Comparison of ENCODE assay signal across 8 cellular contexts in the genomic region with DNA sequence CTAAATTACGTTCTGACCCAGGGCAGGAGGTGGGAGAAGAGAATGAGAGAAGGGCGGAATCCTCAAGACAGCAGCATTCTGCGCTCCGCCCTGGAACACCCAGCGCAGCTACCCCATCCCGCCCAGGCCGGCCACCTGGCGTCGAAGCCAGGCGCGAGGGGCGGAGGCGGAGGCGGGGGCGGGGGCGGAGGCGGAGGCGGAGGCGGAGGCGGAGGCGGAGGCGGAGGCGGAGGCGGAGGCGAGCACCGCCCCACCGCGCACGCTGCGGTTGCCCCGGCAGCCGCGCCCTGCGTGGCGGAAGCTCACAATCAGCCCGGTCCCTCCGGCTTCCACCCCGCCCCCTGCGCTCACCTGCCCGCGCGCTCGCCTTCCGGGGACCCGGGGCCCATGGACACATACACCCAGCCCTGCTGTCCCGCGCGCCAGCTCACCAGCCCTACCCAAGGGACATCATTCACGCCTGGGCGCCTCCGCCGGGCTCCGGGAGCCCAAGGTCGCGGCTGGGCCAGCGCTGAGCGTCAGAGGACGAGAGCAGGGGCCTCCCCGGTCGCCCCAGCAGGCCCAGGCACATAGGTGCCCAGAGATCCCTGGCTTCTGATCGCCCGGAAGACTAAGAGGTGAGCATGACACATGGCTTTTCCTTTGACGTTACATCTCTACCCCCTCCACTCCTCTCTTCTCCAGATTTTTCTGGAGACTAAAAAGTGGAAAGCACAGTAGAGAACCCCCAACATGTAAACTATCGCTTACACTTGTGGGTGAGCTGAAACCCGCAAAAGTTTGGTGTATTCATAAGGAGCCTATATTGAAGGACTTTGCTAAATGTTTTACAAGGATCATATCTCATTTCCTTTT. TPM values are rescaled to one million over a fixed set of nuclear protein-coding genes. Genes with fewer than 3 reads are reported as not detected.
A peak's percentile ranks its signal among the peaks of the same experiment; 100 is the strongest.
DNase-seq lines count a peak whose midpoint lies in the region; ATAC-seq and TF ChIP-seq lines count a peak whose summit lies in the region.

A gene (plus strand): TSS at position 271 of the 855 bp plus-strand sequence. CDS start 3,315 bp downstream, outside the sequence.

- H3K27ac ChIP-seq in left ventricle myocardium inferior (replicated peaks) = peak within 1 kb of the TSS; percentile 36
- H3K27ac ChIP-seq in urinary bladder (ENCODE audit: low read depth) = peak within 1 kb of the TSS; percentile 30

- no peaks in the 10 kb centered on the region for H3K36me3 ChIP-seq in left ventricle myocardium inferior
- H3K36me3 ChIP-seq in urinary bladder (ENCODE audit: insufficient read depth) = no peaks in the 10 kb centered on the region

- peak; percentile 99 for ATAC-seq in SK-N-SH treated with all-trans-retinoic acid at 6 μM for 48 hours
- peak; percentile 78 for ATAC-seq in activated naive CD8-positive, alpha-beta T cell treated with anti-CD3 and anti-CD28 coated beads, Interleukin-2, amount 50 U/mL, for 24 hours

- intact Hi-C loops in left ventricle myocardium inferior (cut with micrococcal nuclease) = no loop called here

- peak within 1 kb of the TSS; percentile 26 for H3K4me3 Mint-ChIP-seq in activated naive CD8-positive, alpha-beta T cell treated with anti-CD3 and anti-CD28 coated beads, Interleukin-2, amount 50 U/mL, for 24 hours
- peak within 1 kb of the TSS; percentile 73 for H3K4me3 Mint-ChIP-seq in progenitor cell of endocrine pancreas (ENCODE audit: low read depth)

- POLR2A ChIA-PET in HEK293T (lab: Yijun Ruan, JAX) = interaction anchor here (0.7 to 0.8 kb wide), 2 partner anchors 13 to 55 kb away, joined by 3 to 5 read pairs; no protein-coding TSS in a partner anchor

- peak within 1 kb of the TSS; percentile 72 for H3K4me3 ChIP-seq in left ventricle myocardium inferior
- peak within 1 kb of the TSS; percentile 50 for H3K4me3 ChIP-seq in urinary bladder (ENCODE audit: low read depth, low read length)

- no peaks in the 10 kb centered on the region for H3K9me3 Mint-ChIP-seq in activated naive CD8-positive, alpha-beta T cell treated with anti-CD3 and anti-CD28 coated beads, Interleukin-2, amount 50 U/mL, for 24 hours
- no peaks in the 10 kb centered on the region for H3K9me3 Mint-ChIP-seq in progenitor cell of endocrine pancreas (ENCODE audit: low read depth)

- 3% methylated on average over 65 of the region's 65 CpGs for WGBS in urinary bladder

- TF ChIP-seq CTCF in left ventricle myocardium inferior (IDR thresholded peaks at IDR 0.05; ENCODE audit: borderline replicate concordance) = peak; percentile 34
- TF ChIP-seq CTCF in progenitor cell of endocrine pancreas (IDR thresholded peaks at IDR 0.05; ENCODE audit: unreplicated experiment) = no peak

- CTCF ChIA-PET in HEK293T (lab: Yijun Ruan, JAX) = interaction anchor here (0.9 kb wide), 1 partner anchor 10 kb away, joined by 3 read pairs; no protein-coding TSS in a partner anchor

- no peaks in the 10 kb centered on the region for H3K27me3 ChIP-seq in left ventricle myocardium inferior (ENCODE audit: low read depth)

- H3K27me3 Mint-ChIP-seq in activated naive CD8-positive, alpha-beta T cell treated with anti-CD3 and anti-CD28 coated beads, Interleukin-2, amount 50 U/mL, for 24 hours = peaks cover 3% of the 10 kb centered on the region
- H3K27me3 Mint-ChIP-seq in progenitor cell of endocrine pancreas = no peaks in the 10 kb centered on the region

- H3K27ac Mint-ChIP-seq in activated naive CD8-positive, alpha-beta T cell treated with anti-CD3 and anti-CD28 coated beads, Interleukin-2, amount 50 U/mL, for 24 hours = no peak within 1 kb of the TSS
- peak within 1 kb of the TSS; percentile 65 for H3K27ac Mint-ChIP-seq in progenitor cell of endocrine pancreas

- peaks cover 11% of the 10 kb centered on the region for H3K4me1 Mint-ChIP-seq in activated naive CD8-positive, alpha-beta T cell treated with anti-CD3 and anti-CD28 coated beads, Interleukin-2, amount 50 U/mL, for 24 hours
- peaks cover 4% of the 10 kb centered on the region for H3K4me1 Mint-ChIP-seq in progenitor cell of endocrine pancreas (ENCODE audit: low read depth)

- no peaks in the 10 kb centered on the region for H3K9me3 ChIP-seq in left ventricle myocardium inferior (replicated peaks)

- H3K4me1 ChIP-seq in left ventricle myocardium inferior = peaks cover 11% of the 10 kb centered on the region
- no peaks in the 10 kb centered on the region for H3K4me1 ChIP-seq in urinary bladder (ENCODE audit: insufficient read depth)

- H3K36me3 Mint-ChIP-seq in activated naive CD8-positive, alpha-beta T cell treated with anti-CD3 and anti-CD28 coated beads, Interleukin-2, amount 50 U/mL, for 24 hours (ENCODE audit: low read depth) = no peaks in the 10 kb centered on the region
- peaks cover 8% of the 10 kb centered on the region for H3K36me3 Mint-ChIP-seq in progenitor cell of endocrine pancreas (ENCODE audit: insufficient read depth)

- peak; percentile 11 for DNase-seq in GM04504 (ENCODE audit: low read depth)
- DNase-seq in HEK293T (ENCODE audit: extremely low spot score) = peak; percentile 79
- peak; percentile 62 for DNase-seq in MV-4-11 (lab: John Stamatoyannopoulos, UW)
- DNase-seq in activated naive CD8-positive, alpha-beta T cell treated with anti-CD3 and anti-CD28 coated beads, Interleukin-2, amount 50 U/mL, for 24 hours = peak; percentile 49
- peak; percentile 60 for DNase-seq in left ventricle myocardium inferior
- DNase-seq in progenitor cell of endocrine pancreas (ENCODE audit: low spot score, unreplicated experiment) = peak; percentile 79

TF ChIP-seq in HEK293T, 16 proteins besides CTCF, POLR2A, EP300 and RAD21:
- TF ChIP-seq ZNF384 (IDR thresholded peaks at IDR 0.05) = no peak
- peak; percentile 69 for TF ChIP-seq L3MBTL2 (conservative IDR thresholded peaks at IDR 0.05)

TF ChIP-seq in SK-N-SH treated with all-trans-retinoic acid at 6 μM for 48 hours, 23 proteins besides CTCF, POLR2A, EP300 and RAD21:
- TF ChIP-seq CSDC2 (CRISPR knock-in tag; IDR thresholded peaks at IDR 0.05) (no peak), ZNF70 (CRISPR knock-in tag; IDR thresholded peaks at IDR 0.05) (no peak), TCF4 (CRISPR knock-in tag; IDR thresholded peaks at IDR 0.05; ENCODE audit: borderline replicate concordance) (no peak), ZFP3 (CRISPR knock-in tag; IDR thresholded peaks at IDR 0.05) (0 out of 2 replicates have a peak, but pooled peaks have one; percentile 22)

RNA-seq across cellular contexts. Expression of the gene that starts here (rescaled TPM):
- 1.3 TPM for total RNA-seq in left ventricle myocardium inferior
- total RNA-seq in progenitor cell of endocrine pancreas = 10.9 and 12.5 TPM in 2 replicates
- 1.7 TPM for total RNA-seq in urinary bladder
- polyA plus RNA-seq in urinary bladder = 0.75 TPM

Comparison
In these comparisons a context has a peak if more than half of its experiments do, and no peak if none do; other contexts are left out.
1. Peak in every context shown above with its lines: DNase-seq, ATAC-seq, H3K4me3 ChIP-seq and H3K27ac ChIP-seq.
2. DNase-seq: peak in every context shown above with its lines; median percentile 79 in HEK293T; 79 in progenitor cell of endocrine pancreas; 62 in MV-4-11; 60 in left ventricle myocardium inferior; 49 in activated naive CD8-positive, alpha-beta T cell treated with anti-CD3 and anti-CD28 coated beads, Interleukin-2, amount 50 U/mL, for 24 hours; 11 in GM04504.